In the genomic region with DNA sequence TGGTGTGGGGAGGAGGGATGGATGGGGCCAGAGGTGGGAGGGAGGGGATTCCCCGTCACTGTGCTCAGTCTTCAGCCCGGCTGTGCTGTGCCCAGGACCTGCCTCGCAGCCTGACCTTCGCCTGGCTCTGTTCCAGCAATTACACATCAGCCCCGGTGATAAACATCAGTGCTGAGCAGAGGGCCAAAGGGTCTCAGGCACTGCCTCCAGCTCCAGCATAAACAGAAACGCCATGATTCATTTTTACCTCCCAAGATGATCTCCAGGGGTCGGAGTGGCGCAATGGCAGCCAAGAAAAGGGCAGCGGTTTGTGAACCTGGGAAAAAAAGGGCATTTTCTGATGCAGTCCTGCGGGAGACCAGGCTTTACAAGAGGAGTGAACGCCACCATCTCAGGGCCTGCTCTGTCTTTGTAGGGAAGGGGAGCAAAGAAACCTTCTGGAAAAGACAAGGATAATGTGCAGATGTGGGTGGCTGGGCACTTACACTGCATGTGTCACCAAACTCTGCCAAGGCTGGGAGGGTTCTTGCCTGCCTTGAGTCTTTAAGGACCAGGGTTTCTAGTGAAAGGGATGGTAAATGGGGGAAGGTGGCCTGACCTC, we compare ENCODE assay signal across 1 cellular context.
TF ChIP-seq lines count a peak whose summit lies in the region.

No MANE protein-coding gene starts in this region.

TF ChIP-seq in GM23338, 12 proteins besides CTCF, POLR2A, EP300 and RAD21 (continued from another document):
- TF ChIP-seq, protein P1, sequence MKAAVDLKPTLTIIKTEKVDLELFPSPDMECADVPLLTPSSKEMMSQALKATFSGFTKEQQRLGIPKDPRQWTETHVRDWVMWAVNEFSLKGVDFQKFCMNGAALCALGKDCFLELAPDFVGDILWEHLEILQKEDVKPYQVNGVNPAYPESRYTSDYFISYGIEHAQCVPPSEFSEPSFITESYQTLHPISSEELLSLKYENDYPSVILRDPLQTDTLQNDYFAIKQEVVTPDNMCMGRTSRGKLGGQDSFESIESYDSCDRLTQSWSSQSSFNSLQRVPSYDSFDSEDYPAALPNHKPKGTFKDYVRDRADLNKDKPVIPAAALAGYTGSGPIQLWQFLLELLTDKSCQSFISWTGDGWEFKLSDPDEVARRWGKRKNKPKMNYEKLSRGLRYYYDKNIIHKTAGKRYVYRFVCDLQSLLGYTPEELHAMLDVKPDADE (IDR thresholded peaks at IDR 0.05) = no peak
- TF ChIP-seq EZH2phosphoT487 (IDR thresholded peaks at IDR 0.05; ENCODE audit: unreplicated experiment) (no peak), ZNF462 (CRISPR knock-in tag; IDR thresholded peaks at IDR 0.05) (no peak), ZNF331 (CRISPR knock-in tag; IDR thresholded peaks at IDR 0.05; ENCODE audit: low read depth) (no peak), JUNB (IDR thresholded peaks at IDR 0.05; ENCODE audit: unreplicated experiment) (no peak)
